ENCODE assay signal across 17 cellular contexts in the genomic region with DNA sequence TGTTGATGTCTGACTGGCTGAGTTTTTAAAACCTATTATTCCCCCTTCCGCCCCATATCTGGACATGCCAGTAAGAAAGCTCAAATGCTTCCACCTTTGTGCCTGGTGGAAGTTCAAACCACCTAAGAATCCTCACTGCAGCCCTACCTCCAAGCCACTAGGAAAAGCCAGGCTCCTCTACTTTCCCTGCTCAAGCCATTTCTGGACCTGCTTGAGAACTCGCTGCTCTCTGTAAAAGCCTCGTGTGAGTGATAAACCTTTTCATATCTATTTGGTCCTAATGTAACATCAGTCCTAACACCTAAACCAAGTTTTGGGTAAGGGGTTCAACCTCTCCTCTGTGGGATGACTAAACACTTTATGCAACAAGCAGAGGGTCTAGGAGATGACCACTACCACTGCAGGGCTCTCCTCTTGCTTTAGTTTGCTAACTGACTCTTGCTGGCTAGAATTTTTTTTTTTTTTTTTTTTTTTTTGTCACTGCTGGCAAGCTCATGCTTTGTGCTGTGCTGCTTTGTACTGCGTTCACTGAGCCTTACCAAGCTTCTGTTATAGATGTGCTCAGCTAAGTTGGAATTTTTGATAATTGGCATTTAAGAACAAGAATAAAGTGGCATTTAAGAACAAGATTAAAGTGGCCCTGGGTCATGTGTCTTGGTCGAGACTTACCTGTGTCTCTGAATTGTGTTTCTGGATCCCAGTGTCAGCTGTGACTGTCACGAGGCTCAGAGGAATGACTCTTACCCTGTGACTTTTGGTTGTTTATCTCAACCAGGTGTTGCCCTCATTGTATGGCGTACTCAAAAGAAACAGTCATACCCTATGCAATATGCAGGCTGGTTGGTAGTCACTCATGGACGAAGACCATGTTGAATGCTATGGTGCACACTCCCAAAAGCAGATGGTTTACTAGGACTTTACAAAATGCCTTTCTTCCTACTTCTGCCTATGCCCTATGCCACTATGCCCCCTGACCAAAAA. TPM values are rescaled to one million over a fixed set of nuclear protein-coding genes. Genes with fewer than 3 reads are reported as not detected.
DNase-seq lines count a peak whose midpoint lies in the region; ATAC-seq and TF ChIP-seq lines count a peak whose summit lies in the region.
"Had no signal": no experiment of that assay in that cellular context is flagged by ENCODE, and none has a peak within 500 bp of the region (broad histone marks: within the 10 kb centered on the region; RNA-seq: fewer than 3 reads in every experiment).

No MANE protein-coding gene starts in this region.

- H3K9me3 Mint-ChIP-seq in osteocyte (ENCODE audit: unreplicated experiment) = peaks cover 7% of the 10 kb centered on the region
- H3K9me3 Mint-ChIP-seq: CD14-positive monocyte; CD4-positive, alpha-beta memory T cell; HFFc6 had no signal

- peak overlapping the region; percentile 57 for H3K27ac ChIP-seq in VCaP
- H3K27ac ChIP-seq: BLaER1 had no signal

- H3K27me3 Mint-ChIP-seq in osteocyte (ENCODE audit: unreplicated experiment) = no peaks in the 10 kb centered on the region
- H3K27me3 Mint-ChIP-seq: CD4-positive, alpha-beta memory T cell had no signal

- peaks cover 11% of the 10 kb centered on the region for H3K36me3 Mint-ChIP-seq in osteocyte (ENCODE audit: unreplicated experiment)
- H3K36me3 Mint-ChIP-seq: CD14-positive monocyte had no signal

- H3K27ac Mint-ChIP-seq in osteocyte (ENCODE audit: unreplicated experiment) = peak overlapping the region; percentile 47
- H3K27ac Mint-ChIP-seq: CD14-positive monocyte; CD4-positive, alpha-beta memory T cell; HFFc6 had no signal

- ATAC-seq in HG02678 (IDR thresholded peaks at IDR 0.05; ENCODE audit: unreplicated experiment) = no peak
- no peak for ATAC-seq in HG02884 (IDR thresholded peaks at IDR 0.05; ENCODE audit: unreplicated experiment)
- ATAC-seq: HCT116 had no signal

- DNase-seq in cerebellar cortex (ENCODE audit: low spot score) (peak; percentile 72), osteocyte (ENCODE audit: extremely low spot score, unreplicated experiment) (no peak), kidney glomerular epithelial cell (lab: John Stamatoyannopoulos, UW) (no peak), NCI-H1105 (lab: John Stamatoyannopoulos, UW) (no peak)
- DNase-seq: 8988T; CD4-positive, alpha-beta memory T cell; DMS153; GF-D8; GOT3; H7; HFFc6 had no signal

- H3K4me3 Mint-ChIP-seq in osteocyte (ENCODE audit: unreplicated experiment) = no peak overlapping the region
- H3K4me3 Mint-ChIP-seq: CD14-positive monocyte; CD4-positive, alpha-beta memory T cell; HFFc6 had no signal

- H3K4me1 Mint-ChIP-seq in osteocyte (ENCODE audit: unreplicated experiment) = peaks cover 9% of the 10 kb centered on the region
- H3K4me1 Mint-ChIP-seq: CD14-positive monocyte had no signal

- TF ChIP-seq CTCF in VCaP (conservative IDR thresholded peaks at IDR 0.05) (no peak), osteocyte (IDR thresholded peaks at IDR 0.05) (no peak)

RNA-seq across cellular contexts. Expression of gene TRIM32, which starts 19.5 kb away (rescaled TPM):
- total RNA-seq in osteocyte = 33.8 and 38.9 TPM in 2 replicates
